In genomic region chr1:6982443-6982842, GRCh38 we compare ENCODE assay signal across 7 cellular contexts.
"Had no signal": no experiment of that assay in that cellular context is flagged by ENCODE, and none has a peak within 500 bp of the region (broad histone marks: within the 10 kb centered on the region; RNA-seq: fewer than 3 reads in every experiment).

No MANE protein-coding gene starts in this region.

- H3K27ac ChIP-seq: HL-60 had no signal

- H3K27ac Mint-ChIP-seq: GM23338, H9, HFFc6, IgD-negative memory B cell had no signal

- H3K4me1 Mint-ChIP-seq: IgD-negative memory B cell had no signal

- H3K4me2 ChIP-seq: GM23338 had no signal

- ATAC-seq: GM23338, HepG2 had no signal

- H3K36me3 Mint-ChIP-seq: IgD-negative memory B cell had no signal

- H3K9me3 Mint-ChIP-seq: GM23338, HFFc6 had no signal

- H2AFZ ChIP-seq: GM23338 had no signal

- DNase-seq: H9, HCEC 1CT, HFFc6 had no signal

- H3K4me3 Mint-ChIP-seq: GM23338, H9, HFFc6, IgD-negative memory B cell had no signal

- H3K4me3 ChIP-seq: GM23338 had no signal
